In the genomic region with DNA sequence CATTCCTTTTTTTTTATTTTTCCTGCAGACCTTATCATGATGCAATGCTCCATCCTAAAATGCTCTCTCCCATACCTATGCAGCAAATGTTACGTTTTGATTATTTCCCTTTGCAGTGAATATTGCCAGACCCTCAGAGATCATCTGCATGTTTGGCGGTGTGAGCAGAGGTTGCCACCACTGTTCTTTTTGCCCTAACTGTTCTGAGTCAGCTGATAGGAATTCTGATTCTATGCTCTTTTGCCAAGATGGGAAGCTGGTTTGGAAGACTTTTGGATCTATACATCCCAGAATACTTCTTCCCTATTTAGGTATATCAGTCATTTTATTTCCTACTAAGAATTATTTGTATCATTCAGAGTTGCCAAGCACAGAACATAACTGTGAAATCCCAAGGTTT, we compare ENCODE assay signal across 23 cellular contexts.
A peak's percentile ranks its signal among the peaks of the same experiment; 100 is the strongest.
DNase-seq lines count a peak whose midpoint lies in the region; ATAC-seq and TF ChIP-seq lines count a peak whose summit lies in the region.
"Had no signal": no experiment of that assay in that cellular context is flagged by ENCODE, and none has a peak within 500 bp of the region (broad histone marks: within the 10 kb centered on the region; RNA-seq: fewer than 3 reads in every experiment).

No MANE protein-coding gene starts in this region.

- no peak overlapping the region for H2AFZ ChIP-seq in mesenchymal stem cell (ENCODE audit: low read depth, low read length)

- no peak overlapping the region for H2AK5ac ChIP-seq in mesenchymal stem cell (ENCODE audit: low read length, severe bottlenecking)

- H3K4me2 ChIP-seq in mesenchymal stem cell (ENCODE audit: low read length, poor library complexity, severe bottlenecking): no peak overlapping the region

- CTCF ChIA-PET in activated CD8-positive, alpha-beta T cell treated with anti-CD3 and anti-CD28 coated beads for 36 hours (lab: Charles Lee): no interaction called here

- intact Hi-C loops in activated CD8-positive, alpha-beta T cell treated with anti-CD3 and anti-CD28 coated beads for 36 hours (cut with micrococcal nuclease): no loop called here

- H3K4me3 ChIP-seq in mesenchymal stem cell (ENCODE audit: insufficient read depth in 1 of 2, low read depth in 1 of 2, low read length in 2 of 2): no peak overlapping the region
- H3K4me3 ChIP-seq: cardiac muscle cell, HAP-1, heart right ventricle, skin epidermis, tibial artery had no signal

- POLR2A ChIA-PET in activated CD8-positive, alpha-beta T cell treated with anti-CD3 and anti-CD28 coated beads for 36 hours (lab: Charles Lee): no interaction called here

- H3K4me1 Mint-ChIP-seq in central memory CD8-positive, alpha-beta T cell: peaks cover 8% of the 10 kb centered on the region
- peaks cover 19% of the 10 kb centered on the region for H3K4me1 Mint-ChIP-seq in activated CD8-positive, alpha-beta T cell treated with anti-CD3 and anti-CD28 coated beads for 36 hours (ENCODE audit: low read depth)

- peaks cover 2% of the 10 kb centered on the region for H3K36me3 Mint-ChIP-seq in central memory CD8-positive, alpha-beta T cell (ENCODE audit: insufficient read depth)
- no peaks in the 10 kb centered on the region for H3K36me3 Mint-ChIP-seq in activated CD8-positive, alpha-beta T cell treated with anti-CD3 and anti-CD28 coated beads for 36 hours (ENCODE audit: low read depth)
- H3K36me3 Mint-ChIP-seq: activated naive CD8-positive, alpha-beta T cell treated with anti-CD3 and anti-CD28 coated beads, Interleukin-2, amount 10 ng/mL, durations not matched to agents 7 days and 5 days had no signal

- H3K79me1 ChIP-seq in mesenchymal stem cell (replicated peaks; ENCODE audit: low read length, poor library complexity, severe bottlenecking): no peaks in the 10 kb centered on the region

- no peaks in the 10 kb centered on the region for H3K9me3 ChIP-seq in mesenchymal stem cell (ENCODE audit: control insufficient read depth, low read length)
- H3K9me3 ChIP-seq: heart right ventricle, tibial artery had no signal

- H3K4ac ChIP-seq in mesenchymal stem cell (ENCODE audit: low read depth in 1 of 2, low read length in 2 of 2): no peak overlapping the region

- H2BK15ac ChIP-seq in mesenchymal stem cell (ENCODE audit: low read depth, poor library complexity, severe bottlenecking): no peak overlapping the region

- H3K27ac ChIP-seq in mesenchymal stem cell (ENCODE audit: low read length, poor library complexity, severe bottlenecking): no peak overlapping the region
- H3K27ac ChIP-seq: cardiac muscle cell, RWPE1, skin epidermis, tibial artery had no signal

- ATAC-seq in central memory CD8-positive, alpha-beta T cell (replicated peaks; ENCODE audit: extremely low read depth, poor library complexity, severe bottlenecking): no peak
- no peak for ATAC-seq in activated CD8-positive, alpha-beta T cell treated with anti-CD3 and anti-CD28 coated beads for 36 hours
- ATAC-seq: activated CD4-positive, alpha-beta T cell treated with anti-CD3 and anti-CD28 coated beads for 36 hours; esophagus mucosa; heart right ventricle; stimulated activated naive CD8-positive, alpha-beta T cell treated with anti-CD3 and anti-CD28 coated beads, Interleukin-15, Interleukin-2, amounts not matched to agents 100 U/mL and 50 U/mL, for 24 hours had no signal

- no peaks in the 10 kb centered on the region for H3K36me3 ChIP-seq in mesenchymal stem cell (ENCODE audit: control insufficient read depth in 1 of 2, insufficient read depth in 2 of 2, low read depth in 1 of 2, low read length in 2 of 2)
- H3K36me3 ChIP-seq: cardiac muscle cell, HAP-1, heart right ventricle, tibial artery had no signal

- 50% methylated on average over 2 of the region's 2 CpGs for WGBS in mesenchymal stem cell

- H3K9ac ChIP-seq in mesenchymal stem cell (ENCODE audit: low read length): no peak overlapping the region

- no peak overlapping the region for H2BK120ac ChIP-seq in mesenchymal stem cell (ENCODE audit: low read depth, low read length)

- H2BK5ac ChIP-seq in mesenchymal stem cell (ENCODE audit: low read depth, low read length, poor library complexity, severe bottlenecking): no peak overlapping the region

- no peak overlapping the region for H3K14ac ChIP-seq in mesenchymal stem cell (ENCODE audit: low read length in 2 of 2)

- H4K8ac ChIP-seq in mesenchymal stem cell (ENCODE audit: low read length): no peak overlapping the region

- DNase-seq in Daoy (ENCODE audit: low read depth) (peak; percentile 18), M059J (ENCODE audit: low read depth) (peak; percentile 44), mesenchymal stem cell (peak; percentile 21), epidermal melanocyte (ENCODE audit: insufficient read length, low spot score) (no peak), activated gamma-delta T cell treated with Interleukin-2 at 50 U/mL for 16 hours (no peak)
- DNase-seq in central memory CD8-positive, alpha-beta T cell (ENCODE audit: low spot score in 2 of 2): no peak
- DNase-seq in activated CD8-positive, alpha-beta T cell treated with anti-CD3 and anti-CD28 coated beads for 36 hours: no peak
- DNase-seq in activated CD4-positive, alpha-beta T cell treated with anti-CD3 and anti-CD28 coated beads, Interleukin-2, amount 50 U/mL, for 4 hours: no peak
- DNase-seq: activated CD4-positive, alpha-beta T cell treated with anti-CD3 and anti-CD28 coated beads for 36 hours; activated naive CD8-positive, alpha-beta T cell treated with anti-CD3 and anti-CD28 coated beads, Interleukin-2, amount 10 ng/mL, durations not matched to agents 7 days and 5 days; CD8-positive, alpha-beta memory T cell; heart right ventricle; Karpas-422; NCI-H1105; NCI-H510A treated with DMSO at 0.1 percent for 48 hours; stimulated activated naive CD8-positive, alpha-beta T cell treated with anti-CD3 and anti-CD28 coated beads, Interleukin-15, Interleukin-2, amounts not matched to agents 100 U/mL and 50 U/mL, for 24 hours; tibial artery had no signal

- H3K4me3 Mint-ChIP-seq in central memory CD8-positive, alpha-beta T cell: peak overlapping the region; percentile 4
- no peak overlapping the region for H3K4me3 Mint-ChIP-seq in activated CD8-positive, alpha-beta T cell treated with anti-CD3 and anti-CD28 coated beads for 36 hours
- H3K4me3 Mint-ChIP-seq: activated CD4-positive, alpha-beta T cell treated with anti-CD3 and anti-CD28 coated beads for 36 hours; activated naive CD8-positive, alpha-beta T cell treated with anti-CD3 and anti-CD28 coated beads, Interleukin-2, amount 10 ng/mL, durations not matched to agents 7 days and 5 days had no signal

- no peak overlapping the region for H3K27ac Mint-ChIP-seq in central memory CD8-positive, alpha-beta T cell (ENCODE audit: low read depth)
- no peak overlapping the region for H3K27ac Mint-ChIP-seq in activated CD8-positive, alpha-beta T cell treated with anti-CD3 and anti-CD28 coated beads for 36 hours
- H3K27ac Mint-ChIP-seq: activated CD4-positive, alpha-beta T cell treated with anti-CD3 and anti-CD28 coated beads for 36 hours; activated naive CD8-positive, alpha-beta T cell treated with anti-CD3 and anti-CD28 coated beads, Interleukin-2, amount 10 ng/mL, durations not matched to agents 7 days and 5 days; activated T-helper 2 cell treated with anti-CD3 and anti-CD28 coated beads, Interferon-gamma antibody, Interleukin-2, Interleukin-4, amounts not matched to agents 10 μg/mL and 5 μg/mL and 100 μg/mL, durations not matched to agents 14 hours and 24 hours and 36 hours had no signal

- no peak overlapping the region for H3K18ac ChIP-seq in mesenchymal stem cell (ENCODE audit: low read depth in 1 of 2, low read length in 2 of 2)

- no peaks in the 10 kb centered on the region for H3K27me3 ChIP-seq in mesenchymal stem cell (ENCODE audit: control insufficient read depth in 1 of 2, insufficient read depth in 1 of 2, low read length in 2 of 2)
- H3K27me3 ChIP-seq: cardiac muscle cell, heart right ventricle, tibial artery had no signal

- H3K4me1 ChIP-seq in mesenchymal stem cell (ENCODE audit: control insufficient read depth, insufficient read depth, low read depth, low read length): peaks cover 4% of the 10 kb centered on the region
- H3K4me1 ChIP-seq: HAP-1 had no signal

- no peak overlapping the region for H2BK12ac ChIP-seq in mesenchymal stem cell (ENCODE audit: low read length in 2 of 2)

- H3K27me3 Mint-ChIP-seq in central memory CD8-positive, alpha-beta T cell: peaks cover 16% of the 10 kb centered on the region
- peaks cover 26% of the 10 kb centered on the region for H3K27me3 Mint-ChIP-seq in activated CD8-positive, alpha-beta T cell treated with anti-CD3 and anti-CD28 coated beads for 36 hours

- H3K23ac ChIP-seq in mesenchymal stem cell (ENCODE audit: low read length in 2 of 2): no peak overlapping the region

- no peak overlapping the region for H4K91ac ChIP-seq in mesenchymal stem cell (ENCODE audit: low read length)

- TF ChIP-seq CTCF in activated CD8-positive, alpha-beta T cell treated with anti-CD3 and anti-CD28 coated beads for 36 hours (IDR thresholded peaks at IDR 0.05): no peak

- no peaks in the 10 kb centered on the region for H3K9me3 Mint-ChIP-seq in central memory CD8-positive, alpha-beta T cell
- H3K9me3 Mint-ChIP-seq in activated CD8-positive, alpha-beta T cell treated with anti-CD3 and anti-CD28 coated beads for 36 hours: no peaks in the 10 kb centered on the region
- H3K9me3 Mint-ChIP-seq: activated naive CD8-positive, alpha-beta T cell treated with anti-CD3 and anti-CD28 coated beads, Interleukin-2, amount 10 ng/mL, durations not matched to agents 7 days and 5 days; activated T-helper 2 cell treated with anti-CD3 and anti-CD28 coated beads, Interferon-gamma antibody, Interleukin-2, Interleukin-4, amounts not matched to agents 10 μg/mL and 5 μg/mL and 100 μg/mL, durations not matched to agents 14 hours and 24 hours and 36 hours had no signal

Comparison
In these comparisons a context has a peak if more than half of its experiments do, and no peak if none do; other contexts are left out.
1. DNase-seq: peak in Daoy (single experiment), M059J (single experiment) and mesenchymal stem cell (single experiment); none in central memory CD8-positive, alpha-beta T cell (0 of 2), activated CD8-positive, alpha-beta T cell treated with anti-CD3 and anti-CD28 coated beads for 36 hours (single experiment), epidermal melanocyte (single experiment), activated CD4-positive, alpha-beta T cell treated with anti-CD3 and anti-CD28 coated beads, Interleukin-2, amount 50 U/mL, for 4 hours (0 of 2) and activated gamma-delta T cell treated with Interleukin-2 at 50 U/mL for 16 hours (single experiment).